In genomic region chr11:119196833-119197483, GRCh38 we compare ENCODE assay signal across 1 cellular context.
A peak's percentile ranks its signal among the peaks of the same experiment; 100 is the strongest.
TF ChIP-seq lines count a peak whose summit lies in the region.

No MANE protein-coding gene starts in this region.

TF ChIP-seq in HEK293, 187 proteins besides CTCF, POLR2A, EP300 and RAD21 (continued from another document):
- TF ChIP-seq ZBTB11 (tag by site-specific recombination; conservative IDR thresholded peaks at IDR 0.05; ENCODE audit: low read depth) (no peak), MZF1 (tag by site-specific recombination; IDR thresholded peaks at IDR 0.05; ENCODE audit: borderline replicate concordance) (no peak), ZNF623 (tag by site-specific recombination; IDR thresholded peaks at IDR 0.05) (no peak), ZNF548 (tag by site-specific recombination; IDR thresholded peaks at IDR 0.05) (no peak), ZEB2 (tag by site-specific recombination; IDR thresholded peaks at IDR 0.05) (0 out of 2 replicates have a peak, but pooled peaks have one; percentile 26), ZNF335 (tag by site-specific recombination; conservative IDR thresholded peaks at IDR 0.05) (no peak), ZNF513 (tag by site-specific recombination; IDR thresholded peaks at IDR 0.05) (no peak), ZNF677 (tag by site-specific recombination; IDR thresholded peaks at IDR 0.05) (no peak)
